ENCODE assay signal across 8 cellular contexts in genomic region chr5:143398451-143399237, GRCh38. TPM values are rescaled to one million over a fixed set of nuclear protein-coding genes. Genes with fewer than 3 reads are reported as not detected.
A peak's percentile ranks its signal among the peaks of the same experiment; 100 is the strongest.
DNase-seq lines count a peak whose midpoint lies in the region; ATAC-seq, FAIRE-seq and TF ChIP-seq lines count a peak whose summit lies in the region.

No MANE protein-coding gene starts in this region.

- peaks cover 2% of the 10 kb centered on the region for H3K9me3 Mint-ChIP-seq in astrocyte (ENCODE audit: unreplicated experiment)

- peaks cover 57% of the 10 kb centered on the region for H4K20me1 ChIP-seq in astrocyte (ENCODE audit: insufficient read depth, low read length)

- peaks cover 4% of the 10 kb centered on the region for H3K79me1 ChIP-seq in mesendoderm (ENCODE audit: low read length)

- H3K79me2 ChIP-seq in astrocyte (ENCODE audit: insufficient read depth, low read length) (peaks cover 97% of the 10 kb centered on the region), mesendoderm (ENCODE audit: control insufficient read depth, insufficient read depth, low read length) (peaks cover 7% of the 10 kb centered on the region)

- peaks cover 35% of the 10 kb centered on the region for H3K4me1 ChIP-seq in astrocyte (ENCODE audit: insufficient read depth, low read length)
- peaks cover 10% of the 10 kb centered on the region for H3K4me1 ChIP-seq in mesendoderm (ENCODE audit: control insufficient read depth, low read depth, low read length)
- peaks cover 16% of the 10 kb centered on the region for H3K4me1 ChIP-seq in A673 (ENCODE audit: insufficient read depth, low read length, poor library complexity, severe bottlenecking)

- H3K56ac ChIP-seq in mesendoderm (ENCODE audit: low read length): no peak overlapping the region

- H4K8ac ChIP-seq in mesendoderm (ENCODE audit: low read depth, low read length): no peak overlapping the region

- peak overlapping the region; percentile 92 for H3K9ac ChIP-seq in astrocyte (ENCODE audit: low read length)
- peak overlapping the region; percentile 20 for H3K9ac ChIP-seq in mesendoderm (ENCODE audit: low read length)

- TF ChIP-seq POLR2A in H54 (IDR thresholded peaks at IDR 0.05; ENCODE audit: low read depth, low read length): no peak

- BruUV-seq in A673 (replicated peaks; lab: Mats Ljungman, UMichigan): no TSS peak

- H3K9me3 ChIP-seq in astrocyte (ENCODE audit: insufficient read depth, low read depth, low read length): no peaks in the 10 kb centered on the region
- H3K9me3 ChIP-seq in A673 (ENCODE audit: low read depth, low read length, poor library complexity, severe bottlenecking): no peaks in the 10 kb centered on the region

- H2BK5ac ChIP-seq in mesendoderm (ENCODE audit: low read length): no peak overlapping the region

- no peak overlapping the region for H2BK120ac ChIP-seq in mesendoderm (ENCODE audit: low read depth, low read length)

- 100% methylated on average over 1 of the region's 8 CpGs for WGBS in mesendoderm (ENCODE audit: extremely low coverage, insufficient coverage, low lambda C conversion rate)

- CTCF ChIA-PET in AG04449 (lab: Yijun Ruan, JAX) (interaction anchor here (0.9 kb wide), 1 partner anchor 686 kb away, joined by 3 read pairs; no protein-coding TSS in a partner anchor), A673 (lab: Charles Lee) (no interaction called here)

- peak overlapping the region; percentile 98 for H3K4me2 ChIP-seq in astrocyte (ENCODE audit: low read length)
- H3K4me2 ChIP-seq in mesendoderm (ENCODE audit: low read length): no peak overlapping the region

- H3K4me3 ChIP-seq in AG04449 (ENCODE audit: low read depth, low read length): peak overlapping the region; percentile 18
- peak overlapping the region; percentile 41 for H3K4me3 ChIP-seq in astrocyte (ENCODE audit: insufficient read depth, low read depth, low read length)
- H3K4me3 ChIP-seq in mesendoderm (ENCODE audit: low read length): no peak overlapping the region
- no peak overlapping the region for H3K4me3 ChIP-seq in A673 (ENCODE audit: low read depth, low read length, poor library complexity, severe bottlenecking)

- H2BK15ac ChIP-seq in mesendoderm (replicated peaks; ENCODE audit: low read depth): no peak overlapping the region

- no peak overlapping the region for H3K23ac ChIP-seq in mesendoderm (ENCODE audit: low read length)

- no peak overlapping the region for H3K4ac ChIP-seq in mesendoderm (ENCODE audit: low read depth, low read length)

- ATAC-seq in HG03196 (IDR thresholded peaks at IDR 0.05; ENCODE audit: unreplicated experiment): no peak

- no peak overlapping the region for H3K18ac ChIP-seq in mesendoderm (ENCODE audit: low read length)

- H3K27me3 Mint-ChIP-seq in astrocyte (ENCODE audit: low read depth, unreplicated experiment): no peaks in the 10 kb centered on the region

- H2AFZ ChIP-seq in astrocyte (ENCODE audit: low read depth, low read length): no peak overlapping the region

- POLR2A ChIA-PET in AG04449 (lab: Yijun Ruan, JAX): no interaction called here
- POLR2A ChIA-PET in A673 (lab: Charles Lee; ENCODE audit: low non-redundant PET): no interaction called here

- H4K5ac ChIP-seq in mesendoderm (ENCODE audit: low read length): no peak overlapping the region

- intact Hi-C loops in A673 (cut with micrococcal nuclease; ENCODE audit: unreplicated experiment): no loop called here

- DNase-seq in AG04449 (ENCODE audit: low read depth, low spot score): no peak
- DNase-seq in H54 (ENCODE audit: insufficient read length, low spot score): no peak
- no peak for DNase-seq in astrocyte (ENCODE audit: low read depth)
- no peak for DNase-seq in mesendoderm
- no peak for DNase-seq in HTR-8/SVneo (ENCODE audit: insufficient read length, low spot score)
- DNase-seq in A673 (ENCODE audit: low spot score): no peak
- DNase-seq in activated CD8-positive, alpha-beta memory T cell treated with anti-CD3 and anti-CD28 coated beads, Interleukin-2, amount 50 U/mL, for 48 hours: no peak

- H2AK5ac ChIP-seq in mesendoderm (ENCODE audit: low read length): no peak overlapping the region

- FAIRE-seq in H54 (lab: Jason Lieb, UNC) (peak; percentile 75), astrocyte (lab: Jason Lieb, UNC) (peak; percentile 43), HTR-8/SVneo (lab: Jason Lieb, UNC) (no peak)

- H3K27me3 ChIP-seq in astrocyte (ENCODE audit: insufficient read depth, low read length) (no peaks in the 10 kb centered on the region), mesendoderm (ENCODE audit: insufficient read depth, low read length, poor library complexity) (no peaks in the 10 kb centered on the region), A673 (replicated peaks; ENCODE audit: insufficient read depth, low read depth, low read length, poor library complexity) (no peaks in the 10 kb centered on the region)

- TF ChIP-seq CTCF in AG04449 (IDR thresholded peaks at IDR 0.05; ENCODE audit: insufficient read depth, low read length, missing control alignments) (no peak), astrocyte (IDR thresholded peaks at IDR 0.05; ENCODE audit: insufficient read depth, low read depth, low read length) (no peak), A673 (conservative IDR thresholded peaks at IDR 0.05; ENCODE audit: low read depth, low read length) (no peak)

- peak overlapping the region; percentile 85 for H3K4me3 Mint-ChIP-seq in astrocyte (ENCODE audit: unreplicated experiment)

- no peak overlapping the region for H3K27ac Mint-ChIP-seq in astrocyte (ENCODE audit: unreplicated experiment)

- peaks cover 10% of the 10 kb centered on the region for H3K36me3 ChIP-seq in astrocyte (ENCODE audit: insufficient read depth, low read length)
- H3K36me3 ChIP-seq in mesendoderm (ENCODE audit: control insufficient read depth, insufficient read depth, low read length): no peaks in the 10 kb centered on the region
- H3K36me3 ChIP-seq in A673 (ENCODE audit: insufficient read depth, low read length, poor library complexity, severe bottlenecking): no peaks in the 10 kb centered on the region

- H3K27ac ChIP-seq in astrocyte (ENCODE audit: low read depth, low read length) (no peak overlapping the region), mesendoderm (ENCODE audit: low read depth, low read length) (no peak overlapping the region), A673 (ENCODE audit: low read depth, low read length, poor library complexity, severe bottlenecking) (no peak overlapping the region)

- H3K36me3 Mint-ChIP-seq in astrocyte (ENCODE audit: low read depth, unreplicated experiment): peaks cover 8% of the 10 kb centered on the region

- peaks cover 34% of the 10 kb centered on the region for H3K4me1 Mint-ChIP-seq in astrocyte (ENCODE audit: low read depth, unreplicated experiment)

RNA-seq across cellular contexts. Expression of gene NR3C1, which starts 4.8 kb away (rescaled TPM):
- total RNA-seq in astrocyte (35.4 and 36.1 TPM in 2 replicates), A673 (2021) (12.7 and 15.3 TPM in 2 replicates)
- 12.1 TPM for polyA plus RNA-seq in mesendoderm (2013, experiment 1 of 2)
- 11.5 TPM for polyA plus RNA-seq in mesendoderm (2013, experiment 2 of 2)

Comparison
In these comparisons a context has a peak if more than half of its experiments do, and no peak if none do; other contexts are left out.
1. H3K4me3 ChIP-seq: peak in AG04449 (single experiment) and astrocyte (single experiment); none in mesendoderm (single experiment) and A673 (single experiment).